9 cellular contexts compared by ENCODE assay signal in the genomic region with DNA sequence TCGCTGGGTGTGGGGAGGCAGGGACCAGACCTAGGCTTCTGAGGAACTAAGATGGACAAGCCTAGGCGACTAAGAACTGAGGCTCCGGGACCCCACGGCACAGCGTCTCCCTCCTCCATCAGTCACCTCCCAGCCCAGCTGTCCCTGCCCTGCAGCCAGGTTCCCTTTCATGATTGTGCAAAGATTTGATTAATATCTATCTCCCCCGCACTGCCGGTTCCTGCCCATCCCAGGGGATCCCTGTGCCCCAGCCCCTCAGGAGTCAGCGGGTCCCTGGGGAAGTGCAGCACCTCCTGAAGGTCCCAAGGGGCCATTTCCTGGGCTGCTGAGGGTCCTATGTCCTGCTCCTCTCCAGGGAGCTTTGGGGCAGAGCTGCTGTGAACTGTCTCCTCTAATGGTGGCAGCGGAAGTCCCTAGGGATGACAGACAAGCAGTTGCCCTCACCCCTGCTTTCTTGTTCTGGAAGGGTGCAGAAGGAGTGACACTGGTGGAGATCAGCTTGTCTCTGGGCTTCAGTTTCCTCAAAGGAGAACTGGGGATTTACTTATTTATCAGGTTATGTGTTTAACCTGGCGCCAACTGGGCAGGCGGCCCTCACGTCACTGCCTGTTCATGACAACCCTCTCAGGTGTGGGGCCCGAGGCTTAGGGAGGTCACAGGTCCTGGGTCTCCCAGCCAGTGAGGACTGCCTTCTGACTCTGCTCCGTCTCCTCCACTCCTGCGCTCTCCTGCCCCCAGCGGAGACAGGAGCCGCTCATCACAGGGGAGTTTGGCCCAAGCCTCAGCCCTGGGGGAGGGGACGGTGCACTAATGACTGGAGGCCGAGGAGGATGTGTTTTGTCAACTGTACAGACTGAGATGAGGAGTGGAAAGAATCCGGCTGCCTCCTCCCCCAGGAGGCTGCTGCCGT. TPM values are rescaled to one million over a fixed set of nuclear protein-coding genes. Genes with fewer than 3 reads are reported as not detected.
DNase-seq lines count a peak whose midpoint lies in the region; ATAC-seq and TF ChIP-seq lines count a peak whose summit lies in the region.
"Had no signal": no experiment of that assay in that cellular context is flagged by ENCODE, and none has a peak within 500 bp of the region (broad histone marks: within the 10 kb centered on the region; RNA-seq: fewer than 3 reads in every experiment).

No MANE protein-coding gene starts in this region.

- H3K4me3 Mint-ChIP-seq in brain, result peak overlapping the region in 3 of 5 experiments; percentile 13 to 53 (median 39)
- peak overlapping the region; percentile 58 to 96 (median 84) for H3K4me3 Mint-ChIP-seq in naive B cell

- peak; percentile 74 for DNase-seq in D341Med (ENCODE audit: low spot score)
- peak; percentile 65 for DNase-seq in NCI-H1092 treated with DMSO at 0.1 percent for 48 hours (lab: John Stamatoyannopoulos, UW)
- peak; percentile 35 for DNase-seq in naive B cell
- DNase-seq in activated CD4-positive, alpha-beta T cell treated with anti-CD3 and anti-CD28 coated beads for 4 hours, result no peak
- no peak for DNase-seq in activated CD8-positive, alpha-beta memory T cell treated with anti-CD3 and anti-CD28 coated beads, Interleukin-2, amount 50 U/mL, for 48 hours
- DNase-seq: kidney had no signal

- H3K36me3 Mint-ChIP-seq in brain, result no peaks in the 10 kb centered on the region
- H3K36me3 Mint-ChIP-seq in naive B cell, result no peaks in the 10 kb centered on the region

- H3K9me3 Mint-ChIP-seq in brain (peaks cover 0 to 2% (median 0%) of the 10 kb centered on the region in 5 experiments), naive B cell (peaks cover 0 to 2% (median 0%) of the 10 kb centered on the region in 7 donors)

- peak overlapping the region in 1 of 5 experiments; percentile 29 for H3K27ac Mint-ChIP-seq in brain
- peak overlapping the region; percentile 9 to 100 (median 92) for H3K27ac Mint-ChIP-seq in naive B cell

- H3K27me3 Mint-ChIP-seq in brain (peaks cover 34% of the 10 kb centered on the region), naive B cell (no peaks in the 10 kb centered on the region)

- H3K4me1 Mint-ChIP-seq in brain (peaks cover 26% of the 10 kb centered on the region), naive B cell (peaks cover 65 to 82% (median 76%) of the 10 kb centered on the region in 3 donors)

- TF ChIP-seq CTCF in brain (conservative IDR thresholded peaks at IDR 0.05), result peak in 1 of 2 experiments; percentile 15

- no peak for ATAC-seq in naive B cell (ENCODE audit: low read depth in 2 of 2)
- ATAC-seq in HG03175 (IDR thresholded peaks at IDR 0.05; ENCODE audit: unreplicated experiment), result no peak
- no peak for ATAC-seq in HG02610 (IDR thresholded peaks at IDR 0.05; ENCODE audit: unreplicated experiment)

RNA-seq across cellular contexts. Expression of a gene that starts 1.9 kb away (rescaled TPM):
- polyA plus RNA-seq in brain (ENCODE audit: insufficient read depth, low read depth, low replicate concordance) (2.3 TPM), naive B cell (ENCODE audit: low read depth in 6 of 6) (100 to 1,000 TPM; 106 to 243 (median 143) TPM)

RNA-seq across cellular contexts. Expression of a gene that starts 46.6 kb away (rescaled TPM):
- polyA plus RNA-seq in brain (ENCODE audit: insufficient read depth, low read depth, low replicate concordance) (35.2 TPM), naive B cell (ENCODE audit: low read depth in 6 of 6) (10 to 100 TPM; 18.8 to 27.7 (median 21.5) TPM)

RNA-seq across cellular contexts. Expression of a gene that starts 46.7 kb away (rescaled TPM):
- polyA plus RNA-seq in brain (ENCODE audit: insufficient read depth, low read depth, low replicate concordance) (1,338 TPM), naive B cell (ENCODE audit: low read depth in 6 of 6) (1,000 to 10,000 TPM in 5 of 6 donors, 100 to 1,000 TPM in 1; 943 to 1,321 (median 1,168) TPM)

Comparison
In these comparisons a context has a peak if more than half of its experiments do, and no peak if none do; other contexts are left out.
1. DNase-seq: peak in D341Med (single experiment), NCI-H1092 treated with DMSO at 0.1 percent for 48 hours (single experiment) and naive B cell (single experiment); none in activated CD4-positive, alpha-beta T cell treated with anti-CD3 and anti-CD28 coated beads for 4 hours (0 of 2) and activated CD8-positive, alpha-beta memory T cell treated with anti-CD3 and anti-CD28 coated beads, Interleukin-2, amount 50 U/mL, for 48 hours (single experiment).
2. RNA of a gene that starts 1.9 kb away (polyA plus RNA-seq): 106 to 243 TPM in naive B cell; 2.3 TPM in brain (single experiment); every median in the first group is over 10 times any median in the second.